In the genomic region with DNA sequence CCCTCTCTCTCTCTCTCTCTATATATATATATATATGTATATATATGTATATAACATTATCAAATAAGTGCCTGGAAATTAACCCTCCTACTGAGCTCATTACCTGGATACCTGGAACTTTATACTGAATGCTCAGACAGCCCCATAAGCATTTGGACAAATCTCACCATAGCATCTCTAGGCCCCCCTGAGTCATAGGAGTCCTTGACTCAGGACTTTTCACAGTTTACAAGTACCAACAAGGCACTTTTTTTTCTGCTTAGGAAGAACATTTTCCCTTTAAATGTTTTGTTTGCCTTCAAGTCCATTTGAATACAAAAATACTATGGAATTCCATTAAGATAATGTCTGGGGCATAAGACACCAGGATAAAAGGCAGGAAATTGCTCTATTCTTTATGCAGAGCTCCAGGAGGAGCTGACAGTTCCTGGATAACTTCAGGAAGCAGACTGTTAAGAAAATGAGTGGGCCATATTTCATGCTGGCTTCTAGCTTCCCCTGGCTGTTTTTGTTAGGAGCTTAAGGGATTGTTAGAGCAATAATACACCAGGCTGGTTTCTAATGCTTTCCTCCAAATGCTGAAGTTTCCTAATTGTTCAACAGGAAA, we compare ENCODE assay signal across 30 cellular contexts.
DNase-seq lines count a peak whose midpoint lies in the region; TF ChIP-seq lines count a peak whose summit lies in the region.
"Had no signal": no experiment of that assay in that cellular context is flagged by ENCODE, and none has a peak within 500 bp of the region (broad histone marks: within the 10 kb centered on the region; RNA-seq: fewer than 3 reads in every experiment).

No MANE protein-coding gene starts in this region.

- H3K4me3 ChIP-seq in WERI-Rb-1 (ENCODE audit: low read depth, low read length) (no peak overlapping the region), neural cell (ENCODE audit: low read length) (no peak overlapping the region)
- H3K4me3 ChIP-seq: BLaER1 treated with 17β-estradiol and CSF1 and Interleukin-3, amounts not matched to agents 10 nM and 100 nM; esophagus squamous epithelium; gastrocnemius medialis; PC-9; right atrium auricular region; transverse colon had no signal

- H3K9me3 ChIP-seq in WERI-Rb-1 (ENCODE audit: severe bottlenecking) (peaks cover 3% of the 10 kb centered on the region), neural cell (ENCODE audit: low read length) (no peaks in the 10 kb centered on the region)
- H3K9me3 ChIP-seq: esophagus squamous epithelium, gastrocnemius medialis, neutrophil, right atrium auricular region, transverse colon had no signal

- DNase-seq in NCI-H226, result peak; percentile 21
- DNase-seq in WERI-Rb-1, result no peak
- peak; percentile 19 for DNase-seq in iPS-NIHi7 (ENCODE audit: extremely low spot score)
- no peak for DNase-seq in activated T-helper 2 cell treated with anti-CD3 and anti-CD28 coated beads, Interferon-gamma antibody, Interleukin-2, Interleukin-4, amounts not matched to agents 10 μg/mL and 5 μg/mL and 100 μg/mL, durations not matched to agents 14 hours and 24 hours and 36 hours (ENCODE audit: low spot score)
- no peak for DNase-seq in NCI-H446 treated with DMSO at 0.1 percent for 48 hours (lab: John Stamatoyannopoulos, UW)
- DNase-seq in D341Med (ENCODE audit: low spot score), result no peak
- DNase-seq in T-helper 2 cell treated with Interferon-gamma antibody and Interleukin-4, amounts not matched to agents 5 μg/mL and 100 μg/mL, for 36 hours (ENCODE audit: low spot score), result no peak
- DNase-seq: activated CD4-positive, alpha-beta T cell treated with anti-CD3 and anti-CD28 coated beads for 4 hours; activated naive CD8-positive, alpha-beta T cell treated with anti-CD3 and anti-CD28 coated beads, Interleukin-2, amount 50 U/mL, for 24 hours; activated T-cell treated with anti-CD3 and anti-CD28 coated beads, Interleukin-2, amount 50 U/mL, for 24 hours; dermis blood vessel endothelial cell; esophagus squamous epithelium; gastrocnemius medialis; H7; hippocampal formation; Karpas-422; left colon; NCI-H1417; NCI-H2029; NCI-H69; PC-9; posterior cingulate gyrus; SW 1271; T-helper 9 cell; transverse colon had no signal

- H3K36me3 ChIP-seq in WERI-Rb-1 (no peaks in the 10 kb centered on the region), neural cell (ENCODE audit: insufficient read depth, low read length) (no peaks in the 10 kb centered on the region)
- H3K36me3 ChIP-seq: BLaER1 treated with 17β-estradiol and CSF1 and Interleukin-3, amounts not matched to agents 10 nM and 100 nM; esophagus squamous epithelium; gastrocnemius medialis; neutrophil; right atrium auricular region; transverse colon had no signal

- H3K27me3 Mint-ChIP-seq in activated T-helper 2 cell treated with anti-CD3 and anti-CD28 coated beads, Interferon-gamma antibody, Interleukin-2, Interleukin-4, amounts not matched to agents 10 μg/mL and 5 μg/mL and 100 μg/mL, durations not matched to agents 14 hours and 24 hours and 36 hours (ENCODE audit: low read depth), result no peaks in the 10 kb centered on the region
- peaks cover 2% of the 10 kb centered on the region for H3K27me3 Mint-ChIP-seq in T-helper 2 cell treated with Interferon-gamma antibody and Interleukin-4, amounts not matched to agents 5 μg/mL and 100 μg/mL, for 36 hours (ENCODE audit: low read depth)

- H3K4me1 Mint-ChIP-seq in activated T-helper 2 cell treated with anti-CD3 and anti-CD28 coated beads, Interferon-gamma antibody, Interleukin-2, Interleukin-4, amounts not matched to agents 10 μg/mL and 5 μg/mL and 100 μg/mL, durations not matched to agents 14 hours and 24 hours and 36 hours (ENCODE audit: low read depth), result no peaks in the 10 kb centered on the region
- no peaks in the 10 kb centered on the region for H3K4me1 Mint-ChIP-seq in T-helper 2 cell treated with Interferon-gamma antibody and Interleukin-4, amounts not matched to agents 5 μg/mL and 100 μg/mL, for 36 hours (ENCODE audit: low read depth)
- H3K4me1 Mint-ChIP-seq: activated naive CD8-positive, alpha-beta T cell treated with anti-CD3 and anti-CD28 coated beads, Interleukin-2, amount 50 U/mL, for 24 hours; stimulated activated effector memory CD8-positive, alpha-beta T cell treated with anti-CD3 and anti-CD28 coated beads, Interleukin-12 subunit alpha, Interleukin-12 subunit beta, amount 100 ng/mL, for 72 hours had no signal

- no peak overlapping the region for H3K4me2 ChIP-seq in neural cell (ENCODE audit: low read length)
- H3K4me2 ChIP-seq: BLaER1 treated with 17β-estradiol and CSF1 and Interleukin-3, amounts not matched to agents 10 nM and 100 nM; PC-9 had no signal

- H2AFZ ChIP-seq in neural cell (ENCODE audit: low read depth, low read length), result no peak overlapping the region
- H2AFZ ChIP-seq: PC-9 had no signal

- H3K79me2 ChIP-seq in neural cell (replicated peaks; ENCODE audit: insufficient read depth, low read length), result no peaks in the 10 kb centered on the region

- H3K9ac ChIP-seq in neural cell (ENCODE audit: low read length), result no peak overlapping the region
- H3K9ac ChIP-seq: BLaER1 treated with 17β-estradiol and CSF1 and Interleukin-3, amounts not matched to agents 10 nM and 100 nM had no signal

- TF ChIP-seq CTCF in WERI-Rb-1 (IDR thresholded peaks at IDR 0.05; ENCODE audit: low read depth, low read length) (no peak), neural cell (IDR thresholded peaks at IDR 0.05; ENCODE audit: poor library complexity, severe bottlenecking) (no peak)

- no peaks in the 10 kb centered on the region for H3K27me3 ChIP-seq in WERI-Rb-1 (ENCODE audit: insufficient read depth, low read depth, severe bottlenecking)
- no peaks in the 10 kb centered on the region for H3K27me3 ChIP-seq in neural cell (ENCODE audit: insufficient read depth, low read depth, low read length)
- H3K27me3 ChIP-seq: BLaER1 treated with 17β-estradiol and CSF1 and Interleukin-3, amounts not matched to agents 10 nM and 100 nM; esophagus squamous epithelium; gastrocnemius medialis; right atrium auricular region; transverse colon had no signal

- TF ChIP-seq EP300 in neural cell (conservative IDR thresholded peaks at IDR 0.05; ENCODE audit: poor library complexity, severe bottlenecking), result no peak

- intact Hi-C loops in activated T-helper 2 cell treated with anti-CD3 and anti-CD28 coated beads, Interferon-gamma antibody, Interleukin-2, Interleukin-4, amounts not matched to agents 10 μg/mL and 5 μg/mL and 100 μg/mL, durations not matched to agents 14 hours and 24 hours and 36 hours (cut with micrococcal nuclease), result no loop called here

- no peaks in the 10 kb centered on the region for H3K9me2 ChIP-seq in neural cell (ENCODE audit: insufficient read depth, low read length)

- H3K27ac ChIP-seq in WERI-Rb-1 (peak overlapping the region; percentile 5; the same call in 1 of the 2 replicates), neural cell (ENCODE audit: low read length) (no peak overlapping the region)
- H3K27ac ChIP-seq: BLaER1 treated with 17β-estradiol and CSF1 and Interleukin-3, amounts not matched to agents 10 nM and 100 nM; esophagus squamous epithelium; gastrocnemius medialis; neutrophil; PC-9; right atrium auricular region; transverse colon had no signal

- H3K4me3 Mint-ChIP-seq in activated T-helper 2 cell treated with anti-CD3 and anti-CD28 coated beads, Interferon-gamma antibody, Interleukin-2, Interleukin-4, amounts not matched to agents 10 μg/mL and 5 μg/mL and 100 μg/mL, durations not matched to agents 14 hours and 24 hours and 36 hours (ENCODE audit: low read depth), result no peak overlapping the region
- H3K4me3 Mint-ChIP-seq in T-helper 2 cell treated with Interferon-gamma antibody and Interleukin-4, amounts not matched to agents 5 μg/mL and 100 μg/mL, for 36 hours, result no peak overlapping the region
- H3K4me3 Mint-ChIP-seq: activated naive CD8-positive, alpha-beta T cell treated with anti-CD3 and anti-CD28 coated beads, Interleukin-2, amount 50 U/mL, for 24 hours; activated T-cell treated with anti-CD3 and anti-CD28 coated beads, Interleukin-2, amount 50 U/mL, for 24 hours; stimulated activated effector memory CD8-positive, alpha-beta T cell treated with anti-CD3 and anti-CD28 coated beads, Interleukin-12 subunit alpha, Interleukin-12 subunit beta, amount 100 ng/mL, for 72 hours had no signal

- no peak overlapping the region for H3K27ac Mint-ChIP-seq in activated T-helper 2 cell treated with anti-CD3 and anti-CD28 coated beads, Interferon-gamma antibody, Interleukin-2, Interleukin-4, amounts not matched to agents 10 μg/mL and 5 μg/mL and 100 μg/mL, durations not matched to agents 14 hours and 24 hours and 36 hours
- H3K27ac Mint-ChIP-seq in T-helper 2 cell treated with Interferon-gamma antibody and Interleukin-4, amounts not matched to agents 5 μg/mL and 100 μg/mL, for 36 hours, result no peak overlapping the region
- H3K27ac Mint-ChIP-seq: activated naive CD8-positive, alpha-beta T cell treated with anti-CD3 and anti-CD28 coated beads, Interleukin-2, amount 50 U/mL, for 24 hours; activated T-cell treated with anti-CD3 and anti-CD28 coated beads, Interleukin-2, amount 50 U/mL, for 24 hours; stimulated activated effector memory CD8-positive, alpha-beta T cell treated with anti-CD3 and anti-CD28 coated beads, Interleukin-12 subunit alpha, Interleukin-12 subunit beta, amount 100 ng/mL, for 72 hours had no signal

- H3K36me3 Mint-ChIP-seq in activated T-helper 2 cell treated with anti-CD3 and anti-CD28 coated beads, Interferon-gamma antibody, Interleukin-2, Interleukin-4, amounts not matched to agents 10 μg/mL and 5 μg/mL and 100 μg/mL, durations not matched to agents 14 hours and 24 hours and 36 hours (ENCODE audit: low read depth), result no peaks in the 10 kb centered on the region
- no peaks in the 10 kb centered on the region for H3K36me3 Mint-ChIP-seq in T-helper 2 cell treated with Interferon-gamma antibody and Interleukin-4, amounts not matched to agents 5 μg/mL and 100 μg/mL, for 36 hours (ENCODE audit: low read depth)
- H3K36me3 Mint-ChIP-seq: stimulated activated effector memory CD8-positive, alpha-beta T cell treated with anti-CD3 and anti-CD28 coated beads, Interleukin-12 subunit alpha, Interleukin-12 subunit beta, amount 100 ng/mL, for 72 hours had no signal

- no peaks in the 10 kb centered on the region for H4K20me1 ChIP-seq in neural cell (ENCODE audit: insufficient read depth)
- H4K20me1 ChIP-seq: BLaER1 treated with 17β-estradiol and CSF1 and Interleukin-3, amounts not matched to agents 10 nM and 100 nM had no signal

- no peaks in the 10 kb centered on the region for H3F3A ChIP-seq in neural cell (ENCODE audit: insufficient read depth, low read length, poor library complexity, severe bottlenecking)

- no peak for TF ChIP-seq RAD21 in neural cell (conservative IDR thresholded peaks at IDR 0.05)

- no peaks in the 10 kb centered on the region for H3K9me3 Mint-ChIP-seq in activated T-helper 2 cell treated with anti-CD3 and anti-CD28 coated beads, Interferon-gamma antibody, Interleukin-2, Interleukin-4, amounts not matched to agents 10 μg/mL and 5 μg/mL and 100 μg/mL, durations not matched to agents 14 hours and 24 hours and 36 hours
- H3K9me3 Mint-ChIP-seq in T-helper 2 cell treated with Interferon-gamma antibody and Interleukin-4, amounts not matched to agents 5 μg/mL and 100 μg/mL, for 36 hours, result no peaks in the 10 kb centered on the region
- H3K9me3 Mint-ChIP-seq: activated naive CD8-positive, alpha-beta T cell treated with anti-CD3 and anti-CD28 coated beads, Interleukin-2, amount 50 U/mL, for 24 hours; activated T-cell treated with anti-CD3 and anti-CD28 coated beads, Interleukin-2, amount 50 U/mL, for 24 hours; stimulated activated effector memory CD8-positive, alpha-beta T cell treated with anti-CD3 and anti-CD28 coated beads, Interleukin-12 subunit alpha, Interleukin-12 subunit beta, amount 100 ng/mL, for 72 hours had no signal

Comparison
In these comparisons a context has a peak if more than half of its experiments do, and no peak if none do; other contexts are left out.
1. DNase-seq: peak in NCI-H226 (single experiment) and iPS-NIHi7 (single experiment); none in WERI-Rb-1 (single experiment), activated T-helper 2 cell treated with anti-CD3 and anti-CD28 coated beads, Interferon-gamma antibody, Interleukin-2, Interleukin-4, amounts not matched to agents 10 μg/mL and 5 μg/mL and 100 μg/mL, durations not matched to agents 14 hours and 24 hours and 36 hours (single experiment), NCI-H446 treated with DMSO at 0.1 percent for 48 hours (single experiment), D341Med (single experiment) and T-helper 2 cell treated with Interferon-gamma antibody and Interleukin-4, amounts not matched to agents 5 μg/mL and 100 μg/mL, for 36 hours (single experiment).